In the genomic region with DNA sequence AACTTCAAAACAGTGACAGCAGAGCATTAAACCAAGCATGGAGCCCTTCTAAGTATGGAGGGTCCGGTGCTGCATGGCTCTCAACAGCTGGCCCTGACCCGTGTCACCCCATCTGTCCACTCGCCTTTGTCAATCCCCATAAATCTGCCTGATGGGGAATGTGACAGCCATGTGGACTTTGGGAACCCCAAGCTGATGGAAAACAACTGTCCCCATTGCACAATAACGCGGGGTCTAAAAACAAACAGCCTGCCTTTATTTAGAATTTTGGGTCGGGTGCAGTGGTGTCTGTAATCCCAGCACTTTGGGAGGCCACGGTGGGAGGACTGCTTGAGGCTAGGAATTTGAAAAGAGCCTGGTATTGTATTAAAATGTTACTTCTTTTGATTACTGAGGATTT, we compare ENCODE assay signal across 1 cellular context.
TF ChIP-seq lines count a peak whose summit lies in the region.

No MANE protein-coding gene starts in this region.

TF ChIP-seq in IMR-90, 13 proteins besides CTCF, POLR2A, EP300 and RAD21 (continued from another document):
- TF ChIP-seq, protein P1, sequence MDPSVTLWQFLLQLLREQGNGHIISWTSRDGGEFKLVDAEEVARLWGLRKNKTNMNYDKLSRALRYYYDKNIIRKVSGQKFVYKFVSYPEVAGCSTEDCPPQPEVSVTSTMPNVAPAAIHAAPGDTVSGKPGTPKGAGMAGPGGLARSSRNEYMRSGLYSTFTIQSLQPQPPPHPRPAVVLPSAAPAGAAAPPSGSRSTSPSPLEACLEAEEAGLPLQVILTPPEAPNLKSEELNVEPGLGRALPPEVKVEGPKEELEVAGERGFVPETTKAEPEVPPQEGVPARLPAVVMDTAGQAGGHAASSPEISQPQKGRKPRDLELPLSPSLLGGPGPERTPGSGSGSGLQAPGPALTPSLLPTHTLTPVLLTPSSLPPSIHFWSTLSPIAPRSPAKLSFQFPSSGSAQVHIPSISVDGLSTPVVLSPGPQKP (IDR thresholded peaks at IDR 0.05; ENCODE audit: borderline replicate concordance, low read depth, low read length): no peak
- TF ChIP-seq SMC3 (IDR thresholded peaks at IDR 0.05; ENCODE audit: low read depth, low read length) (no peak), FOS (IDR thresholded peaks at IDR 0.05; ENCODE audit: low read depth, low read length) (no peak), RFX5 (IDR thresholded peaks at IDR 0.05; ENCODE audit: low read depth, low read length) (no peak), NFE2L2 (IDR thresholded peaks at IDR 0.05; ENCODE audit: low read depth, low read length) (no peak), MAZ (IDR thresholded peaks at IDR 0.05; ENCODE audit: borderline replicate concordance, low read depth, low read length) (no peak), BHLHE40 (IDR thresholded peaks at IDR 0.05; ENCODE audit: low read depth, low read length) (no peak), CEBPB (IDR thresholded peaks at IDR 0.05; ENCODE audit: low read depth, low read length) (peak; percentile 51)
